ENCODE assay signal across 12 cellular contexts in the genomic region with DNA sequence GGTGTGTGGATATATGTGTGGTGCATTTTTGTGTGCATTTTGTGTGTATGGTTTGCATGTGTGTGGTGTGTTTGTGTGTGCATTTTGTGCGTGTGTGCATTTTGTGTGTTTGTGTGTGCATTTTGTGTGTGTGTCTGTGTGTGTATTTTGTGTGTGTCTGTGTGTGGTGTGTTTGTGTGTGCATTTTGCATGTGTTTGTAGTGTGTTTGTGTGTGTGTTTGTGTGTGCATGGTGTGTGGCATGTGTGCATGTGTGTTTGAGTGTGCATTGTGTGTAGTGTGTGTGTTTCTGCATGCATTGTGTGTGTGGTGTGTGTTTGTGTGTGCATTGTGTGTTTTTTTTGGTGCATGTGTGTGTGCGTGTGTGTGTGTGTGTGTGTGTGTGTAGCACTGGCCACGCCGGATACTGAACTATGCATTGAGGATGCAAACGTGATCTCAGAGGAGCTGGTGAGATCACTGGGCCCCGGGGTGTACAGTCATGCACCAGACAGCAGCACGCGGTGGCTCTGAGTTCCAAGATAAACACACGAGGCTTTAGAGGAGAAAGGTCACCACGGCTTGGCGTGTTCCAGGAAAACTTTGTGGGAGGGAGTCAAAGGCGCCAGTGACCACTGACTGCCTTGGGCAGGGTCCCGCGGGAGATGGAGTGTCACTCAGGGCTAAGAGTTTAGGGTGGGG.
DNase-seq lines count a peak whose midpoint lies in the region; ATAC-seq lines count a peak whose summit lies in the region.
"Had no signal": no experiment of that assay in that cellular context is flagged by ENCODE, and none has a peak within 500 bp of the region (broad histone marks: within the 10 kb centered on the region; RNA-seq: fewer than 3 reads in every experiment).

No MANE protein-coding gene starts in this region.

- no peaks in the 10 kb centered on the region for H3K4me1 Mint-ChIP-seq in naive thymus-derived CD4-positive, alpha-beta T cell

- no peaks in the 10 kb centered on the region for H3K36me3 Mint-ChIP-seq in naive thymus-derived CD4-positive, alpha-beta T cell

- ATAC-seq in HG02970 (IDR thresholded peaks at IDR 0.05; ENCODE audit: low FRiP score, unreplicated experiment) (no peak), HG03520 (IDR thresholded peaks at IDR 0.05; ENCODE audit: unreplicated experiment) (no peak)
- ATAC-seq in naive thymus-derived CD4-positive, alpha-beta T cell, result no peak

- no peak overlapping the region for H3K27ac ChIP-seq in naive thymus-derived CD4-positive, alpha-beta T cell (ENCODE audit: low read depth, low read length)
- H3K27ac ChIP-seq: ovary, SK-N-MC had no signal

- POLR2A ChIA-PET in naive thymus-derived CD4-positive, alpha-beta T cell (lab: Charles Lee), result no interaction called here

- H3K9me3 ChIP-seq in MG63, result no peaks in the 10 kb centered on the region
- H3K9me3 ChIP-seq in naive thymus-derived CD4-positive, alpha-beta T cell (ENCODE audit: control insufficient read depth in 2 of 3, low read length in 3 of 3), result no peaks in the 10 kb centered on the region
- H3K9me3 ChIP-seq: ovary had no signal

- H3K4me3 ChIP-seq in MG63, result no peak overlapping the region
- no peak overlapping the region for H3K4me3 ChIP-seq in naive thymus-derived CD4-positive, alpha-beta T cell (ENCODE audit: low read length)
- H3K4me3 ChIP-seq: ovary, SK-N-MC had no signal

- DNase-seq in AG08396 (ENCODE audit: low spot score) (peak; percentile 51), MG63 (peak; percentile 95), dermis microvascular lymphatic vessel endothelial cell (ENCODE audit: low read depth in 2 of 2) (peak; percentile 38 to 78), lung microvascular endothelial cell (ENCODE audit: low read depth in 2 of 2) (peak; percentile 71 to 87)
- no peak for DNase-seq in activated CD8-positive, alpha-beta memory T cell treated with anti-CD3 and anti-CD28 coated beads, Interleukin-2, amount 50 U/mL, for 4 hours
- DNase-seq in naive thymus-derived CD4-positive, alpha-beta T cell, result no peak
- DNase-seq: C1 segment of cervical spinal cord, NCI-H1417, ovary had no signal

- no peaks in the 10 kb centered on the region for H3K27me3 ChIP-seq in MG63
- no peaks in the 10 kb centered on the region for H3K27me3 ChIP-seq in naive thymus-derived CD4-positive, alpha-beta T cell (ENCODE audit: control insufficient read depth in 2 of 2, insufficient read depth in 2 of 2, low read length in 2 of 2)
- H3K27me3 ChIP-seq: ovary had no signal

- peaks cover 0 to 5% (median 1%) of the 10 kb centered on the region in 11 donors for H3K9me3 Mint-ChIP-seq in naive thymus-derived CD4-positive, alpha-beta T cell

- peak overlapping the region in 1 of 9 donors; percentile 60 for H3K27ac Mint-ChIP-seq in naive thymus-derived CD4-positive, alpha-beta T cell

- CTCF ChIA-PET in naive thymus-derived CD4-positive, alpha-beta T cell (lab: Charles Lee), result no interaction called here

- no peaks in the 10 kb centered on the region for H3K4me1 ChIP-seq in naive thymus-derived CD4-positive, alpha-beta T cell (ENCODE audit: control insufficient read depth in 2 of 2, insufficient read depth in 2 of 2, low read length in 2 of 2)

- H3K4me3 Mint-ChIP-seq in naive thymus-derived CD4-positive, alpha-beta T cell, result no peak overlapping the region

- intact Hi-C loops in naive thymus-derived CD4-positive, alpha-beta T cell (cut with micrococcal nuclease), result no loop called here

- H3K27me3 Mint-ChIP-seq in naive thymus-derived CD4-positive, alpha-beta T cell, result peaks cover 0 to 11% (median 5%) of the 10 kb centered on the region in 5 donors

- no peaks in the 10 kb centered on the region for H3K36me3 ChIP-seq in MG63
- H3K36me3 ChIP-seq in naive thymus-derived CD4-positive, alpha-beta T cell (ENCODE audit: control insufficient read depth in 2 of 3, insufficient read depth in 3 of 3, low read length in 3 of 3), result no peaks in the 10 kb centered on the region
- H3K36me3 ChIP-seq: ovary had no signal

Comparison
In these comparisons a context has a peak if more than half of its experiments do, and no peak if none do; other contexts are left out.
1. DNase-seq: peak in AG08396 (single experiment), MG63 (single experiment), dermis microvascular lymphatic vessel endothelial cell (2 of 2) and lung microvascular endothelial cell (2 of 2); none in activated CD8-positive, alpha-beta memory T cell treated with anti-CD3 and anti-CD28 coated beads, Interleukin-2, amount 50 U/mL, for 4 hours (single experiment) and naive thymus-derived CD4-positive, alpha-beta T cell (0 of 9).